1 cellular context compared by ENCODE assay signal in genomic region chr16:83044589-83044988, GRCh38.
TF ChIP-seq lines count a peak whose summit lies in the region.

No MANE protein-coding gene starts in this region.

TF ChIP-seq in GM23338, 12 proteins besides CTCF, POLR2A, EP300 and RAD21 (continued from another document):
- TF ChIP-seq ETS1 (IDR thresholded peaks at IDR 0.05): no peak
- TF ChIP-seq STAT1 (IDR thresholded peaks at IDR 0.05; ENCODE audit: unreplicated experiment): no peak
- no peak for TF ChIP-seq JUNB (IDR thresholded peaks at IDR 0.05; ENCODE audit: unreplicated experiment)
- no peak for TF ChIP-seq CREB1 (CRISPR knock-in tag; IDR thresholded peaks at IDR 0.05; ENCODE audit: low read depth)
- no peak for TF ChIP-seq EZH2 (IDR thresholded peaks at IDR 0.05; ENCODE audit: low read depth, unreplicated experiment)
- no peak for TF ChIP-seq POLR2AphosphoS5 (IDR thresholded peaks at IDR 0.05; ENCODE audit: low read depth)
- no peak for TF ChIP-seq REST (IDR thresholded peaks at IDR 0.05; ENCODE audit: unreplicated experiment)
- TF ChIP-seq ZNF114 (CRISPR knock-in tag; IDR thresholded peaks at IDR 0.05): no peak
TF ChIP-seq in GM23338: peak in this region for 0.
